27 cellular contexts compared by ENCODE assay signal in the genomic region with DNA sequence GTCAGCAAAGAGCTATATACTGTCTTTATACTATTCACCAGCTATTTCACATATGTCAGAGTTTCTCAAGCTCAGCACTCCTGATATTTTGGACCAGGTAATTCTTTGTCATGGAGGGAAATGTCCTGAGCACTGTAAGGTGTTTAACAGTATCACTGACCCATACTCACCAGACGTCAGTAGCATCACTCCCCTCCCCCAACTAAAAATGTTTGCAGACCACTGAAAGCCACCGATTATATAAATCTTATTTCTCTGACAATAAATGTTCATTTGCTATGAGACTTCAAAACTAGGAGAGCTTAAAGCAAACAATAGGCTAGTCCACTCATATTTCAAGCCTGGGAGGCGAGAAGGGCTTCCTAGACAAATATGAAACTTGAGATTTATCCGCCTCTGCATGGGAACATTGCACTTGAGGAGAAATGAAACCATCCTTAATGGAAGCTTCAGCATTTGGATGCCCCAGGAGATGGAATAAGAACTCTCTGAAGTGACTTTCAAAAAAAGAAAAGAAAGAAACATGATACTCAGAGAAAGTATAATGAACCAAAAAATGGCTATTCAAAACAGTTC.
DNase-seq lines count a peak whose midpoint lies in the region; ATAC-seq and TF ChIP-seq lines count a peak whose summit lies in the region.
"Had no signal": no experiment of that assay in that cellular context is flagged by ENCODE, and none has a peak within 500 bp of the region (broad histone marks: within the 10 kb centered on the region; RNA-seq: fewer than 3 reads in every experiment).

No MANE protein-coding gene starts in this region.

- H3K27ac Mint-ChIP-seq in T-helper 17 cell (no peak overlapping the region), nephron (peak overlapping the region; percentile 10 to 68 (median 18))
- H3K27ac Mint-ChIP-seq: activated CD8-positive, alpha-beta memory T cell treated with anti-CD3 and anti-CD28 coated beads, Interleukin-2, amount 10 ng/mL, durations not matched to agents 7 days and 5 days; activated naive CD8-positive, alpha-beta T cell treated with anti-CD3 and anti-CD28 coated beads for 36 hours; brain; CD4-positive, alpha-beta T cell; endodermal cell; mesothelial cell of epicardium; stimulated activated naive B cell treated with anti-CD40 and anti-IgM and Interleukin-4, amounts not matched to agents 10 μg/mL and 1 μg/mL and 100 μg/mL, for 72 hours had no signal

- H3K27me3 ChIP-seq in breast epithelium = no peaks in the 10 kb centered on the region
- H3K27me3 ChIP-seq: colonic mucosa, sigmoid colon, tibial nerve had no signal

- no peaks in the 10 kb centered on the region for H3K36me3 ChIP-seq in breast epithelium
- H3K36me3 ChIP-seq: colonic mucosa had no signal

- TF ChIP-seq CTCF in nephron (IDR thresholded peaks at IDR 0.05; ENCODE audit: unreplicated experiment in 3 of 3) (no peak), breast epithelium (IDR thresholded peaks at IDR 0.05) (no peak)

- H3K4me1 Mint-ChIP-seq in T-helper 17 cell (peaks cover 10% of the 10 kb centered on the region), nephron (peaks cover 15% of the 10 kb centered on the region)
- H3K4me1 Mint-ChIP-seq: activated naive CD8-positive, alpha-beta T cell treated with anti-CD3 and anti-CD28 coated beads for 36 hours; mesothelial cell of epicardium; nephron progenitor cell; stimulated activated naive B cell treated with anti-CD40 and anti-IgM and Interleukin-4, amounts not matched to agents 10 μg/mL and 1 μg/mL and 100 μg/mL, for 72 hours had no signal

- H3K4me3 ChIP-seq in breast epithelium = no peak overlapping the region
- H3K4me3 ChIP-seq: colonic mucosa, sigmoid colon, tibial nerve had no signal

- no peaks in the 10 kb centered on the region for H3K9me3 ChIP-seq in T-helper 17 cell (ENCODE audit: control insufficient read depth, low read length, poor library complexity, severe bottlenecking)
- H3K9me3 ChIP-seq in breast epithelium = no peaks in the 10 kb centered on the region
- H3K9me3 ChIP-seq: colonic mucosa, sigmoid colon, tibial nerve had no signal

- intact Hi-C loops in breast epithelium (cut with DNase I; ENCODE audit: low total_unique reads) = no loop called here

- H3K27me3 Mint-ChIP-seq in T-helper 17 cell = no peaks in the 10 kb centered on the region
- no peaks in the 10 kb centered on the region for H3K27me3 Mint-ChIP-seq in nephron (ENCODE audit: low read depth)
- H3K27me3 Mint-ChIP-seq: activated CD8-positive, alpha-beta memory T cell treated with anti-CD3 and anti-CD28 coated beads, Interleukin-2, amount 10 ng/mL, durations not matched to agents 7 days and 5 days; activated naive CD8-positive, alpha-beta T cell treated with anti-CD3 and anti-CD28 coated beads for 36 hours; brain; CD4-positive, alpha-beta T cell; stimulated activated naive B cell treated with anti-CD40 and anti-IgM and Interleukin-4, amounts not matched to agents 10 μg/mL and 1 μg/mL and 100 μg/mL, for 72 hours had no signal

- H3K36me3 Mint-ChIP-seq in T-helper 17 cell (ENCODE audit: low read depth) = peaks cover 21% of the 10 kb centered on the region
- peaks cover 57% of the 10 kb centered on the region for H3K36me3 Mint-ChIP-seq in nephron (ENCODE audit: low read depth)

- no peak for TF ChIP-seq POLR2A in breast epithelium (IDR thresholded peaks at IDR 0.05)

- ATAC-seq in T-helper 17 cell (no peak), GM21447 (IDR thresholded peaks at IDR 0.05; ENCODE audit: unreplicated experiment) (no peak)
- ATAC-seq: activated CD8-positive, alpha-beta memory T cell treated with anti-CD3 and anti-CD28 coated beads, Interleukin-2, amount 10 ng/mL, durations not matched to agents 7 days and 5 days; left colon; stimulated activated naive B cell treated with anti-CD40 and anti-IgM and Interleukin-4, amounts not matched to agents 10 μg/mL and 1 μg/mL and 100 μg/mL, for 72 hours had no signal

- no peaks in the 10 kb centered on the region for H3K4me1 ChIP-seq in breast epithelium
- H3K4me1 ChIP-seq: colonic mucosa, sigmoid colon, tibial nerve had no signal

- no peak overlapping the region for H3K27ac ChIP-seq in breast epithelium
- H3K27ac ChIP-seq: colonic mucosa, sigmoid colon, tibial nerve had no signal

- peak; percentile 95 for DNase-seq in DMS79 (lab: John Stamatoyannopoulos, UW)
- DNase-seq in NCI-H2029 (lab: John Stamatoyannopoulos, UW) = peak; percentile 68
- no peak for DNase-seq in T-helper 17 cell
- no peak for DNase-seq in NCI-H226
- no peak for DNase-seq in breast epithelium (ENCODE audit: low spot score in 2 of 2)
- DNase-seq: activated CD4-positive, alpha-beta T cell treated with anti-CD3 and anti-CD28 coated beads for 48 hours; activated CD8-positive, alpha-beta memory T cell treated with anti-CD3 and anti-CD28 coated beads, Interleukin-2, amount 10 ng/mL, durations not matched to agents 7 days and 5 days; activated naive CD8-positive, alpha-beta T cell treated with anti-CD3 and anti-CD28 coated beads for 36 hours; CD4-positive, alpha-beta T cell; colonic mucosa; endodermal cell; H9; Karpas-422; left colon; NCI-H1048; nephron progenitor cell; OCI-M1; posterior cingulate gyrus; Right ventricle myocardium superior; sigmoid colon; stimulated activated naive B cell treated with anti-CD40 and anti-IgM and Interleukin-4, amounts not matched to agents 10 μg/mL and 1 μg/mL and 100 μg/mL, for 72 hours; T-helper 1 cell had no signal

- H3K9me3 Mint-ChIP-seq in nephron = peaks cover 2% of the 10 kb centered on the region
- H3K9me3 Mint-ChIP-seq: activated naive CD8-positive, alpha-beta T cell treated with anti-CD3 and anti-CD28 coated beads for 36 hours; CD4-positive, alpha-beta T cell; H9; mesothelial cell of epicardium; stimulated activated naive B cell treated with anti-CD40 and anti-IgM and Interleukin-4, amounts not matched to agents 10 μg/mL and 1 μg/mL and 100 μg/mL, for 72 hours had no signal

- H3K4me3 Mint-ChIP-seq in T-helper 17 cell (peak overlapping the region; percentile 31), nephron (no peak overlapping the region)
- H3K4me3 Mint-ChIP-seq: activated CD8-positive, alpha-beta memory T cell treated with anti-CD3 and anti-CD28 coated beads, Interleukin-2, amount 10 ng/mL, durations not matched to agents 7 days and 5 days; activated naive CD8-positive, alpha-beta T cell treated with anti-CD3 and anti-CD28 coated beads for 36 hours; brain; CD4-positive, alpha-beta T cell; endodermal cell; H9; mesothelial cell of epicardium; nephron progenitor cell; stimulated activated naive B cell treated with anti-CD40 and anti-IgM and Interleukin-4, amounts not matched to agents 10 μg/mL and 1 μg/mL and 100 μg/mL, for 72 hours had no signal

Comparison
In these comparisons a context has a peak if more than half of its experiments do, and no peak if none do; other contexts are left out.
1. DNase-seq: peak in DMS79 (single experiment) and NCI-H2029 (single experiment); none in T-helper 17 cell (0 of 3), NCI-H226 (single experiment) and breast epithelium (0 of 2).